ENCODE assay signal across 26 cellular contexts in the genomic region with DNA sequence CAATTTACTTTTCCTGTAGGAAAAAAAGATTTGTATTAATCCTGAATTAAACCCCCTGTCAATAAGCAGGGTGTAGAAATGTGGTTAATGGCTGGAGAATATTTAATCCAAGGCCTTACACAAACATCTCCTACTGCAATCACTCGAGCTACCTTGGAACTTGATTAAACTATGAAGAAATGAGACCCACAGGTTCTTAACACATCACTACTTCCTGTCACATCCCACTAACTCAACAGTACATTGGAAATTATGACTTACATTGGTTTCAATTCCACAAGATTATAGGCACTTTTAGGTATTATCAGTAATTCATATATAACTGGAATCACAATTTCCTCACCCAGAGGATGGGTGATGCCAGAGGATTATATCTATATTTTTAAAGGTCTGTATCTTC.
"Had no signal": no experiment of that assay in that cellular context is flagged by ENCODE, and none has a peak within 500 bp of the region (broad histone marks: within the 10 kb centered on the region; RNA-seq: fewer than 3 reads in every experiment).

No MANE protein-coding gene starts in this region.

- H3K27ac ChIP-seq: neural progenitor cell, ovary, prostate gland, right lobe of liver, sigmoid colon, stomach, thoracic aorta, thyroid gland, tibial nerve, upper lobe of left lung, vagina had no signal

- H3K36me3 Mint-ChIP-seq: naive thymus-derived CD4-positive, alpha-beta T cell; natural killer cell; neural progenitor cell; stimulated activated effector memory CD8-positive, alpha-beta T cell treated with anti-CD3 and anti-CD28 coated beads, Interleukin-12 subunit alpha, Interleukin-12 subunit beta, amount 100 ng/mL, for 72 hours had no signal

- H3K27me3 ChIP-seq: neural progenitor cell, ovary, right lobe of liver, sigmoid colon, stomach, thyroid gland, tibial nerve, upper lobe of left lung, vagina had no signal

- H3K27me3 Mint-ChIP-seq: naive thymus-derived CD4-positive, alpha-beta T cell; stimulated activated naive CD8-positive, alpha-beta T cell treated with anti-CD3 and anti-CD28 coated beads, Interleukin-15, Interleukin-2, amounts not matched to agents 100 ng/mL and 50 ng/mL, for 24 hours had no signal

- DNase-seq: naive thymus-derived CD4-positive, alpha-beta T cell; natural killer cell; occipital lobe; ovary; right cardiac atrium; right lobe of liver; sigmoid colon; small intestine; stimulated activated CD4-positive, alpha-beta T cell treated with anti-CD3 and anti-CD28 coated beads, Interleukin-15, amount 100 ng/mL, for 24 hours; stimulated activated CD4-positive, alpha-beta T cell treated with anti-CD3 and anti-CD28 coated beads, Interleukin-2, amount 100 ng/mL, for 24 hours; stimulated activated CD4-positive, alpha-beta T cell treated with anti-CD3 and anti-CD28 coated beads, Interleukin-2, amount 100 ng/mL, for 48 hours; stimulated activated CD4-positive, alpha-beta T cell treated with anti-CD3 and anti-CD28 coated beads, Interleukin-4, amount 100 ng/mL, for 24 hours; stimulated activated naive CD4-positive, alpha-beta T cell treated with Interleukin-2 at 50 U/mL for 16 hours; stomach; thyroid gland; trophoblast cell; upper lobe of left lung had no signal

- FAIRE-seq: small intestine, urothelium cell line had no signal

- H3K36me3 ChIP-seq: neural progenitor cell, ovary, prostate gland, right lobe of liver, sigmoid colon, stomach, thoracic aorta, thyroid gland, tibial nerve, upper lobe of left lung, vagina had no signal

- H3K4me3 ChIP-seq: neural progenitor cell, ovary, prostate gland, right lobe of liver, sigmoid colon, stomach, thoracic aorta, thyroid gland, tibial nerve, upper lobe of left lung, vagina had no signal

- H3K9me3 Mint-ChIP-seq: neural progenitor cell had no signal

- H3K4me3 Mint-ChIP-seq: naive thymus-derived CD4-positive, alpha-beta T cell; natural killer cell; nephron; neural progenitor cell; stimulated activated effector memory CD8-positive, alpha-beta T cell treated with anti-CD3 and anti-CD28 coated beads, Interleukin-12 subunit alpha, Interleukin-12 subunit beta, amount 100 ng/mL, for 72 hours; stimulated activated naive CD8-positive, alpha-beta T cell treated with anti-CD3 and anti-CD28 coated beads, Interleukin-15, Interleukin-2, amounts not matched to agents 100 ng/mL and 50 ng/mL, for 24 hours had no signal

- H3K4me1 Mint-ChIP-seq: naive thymus-derived CD4-positive, alpha-beta T cell; natural killer cell; nephron; neural progenitor cell; stimulated activated effector memory CD8-positive, alpha-beta T cell treated with anti-CD3 and anti-CD28 coated beads, Interleukin-12 subunit alpha, Interleukin-12 subunit beta, amount 100 ng/mL, for 72 hours had no signal

- H3K27ac Mint-ChIP-seq: naive thymus-derived CD4-positive, alpha-beta T cell; natural killer cell; nephron; neural progenitor cell; stimulated activated effector memory CD8-positive, alpha-beta T cell treated with anti-CD3 and anti-CD28 coated beads, Interleukin-12 subunit alpha, Interleukin-12 subunit beta, amount 100 ng/mL, for 72 hours; stimulated activated naive CD8-positive, alpha-beta T cell treated with anti-CD3 and anti-CD28 coated beads, Interleukin-15, Interleukin-2, amounts not matched to agents 100 ng/mL and 50 ng/mL, for 24 hours had no signal

- H3K9me3 ChIP-seq: ovary, prostate gland, right lobe of liver, thoracic aorta, thyroid gland, tibial nerve, upper lobe of left lung, vagina had no signal

- H3K4me1 ChIP-seq: neural progenitor cell, prostate gland, right lobe of liver, sigmoid colon, stomach, thyroid gland, tibial nerve, upper lobe of left lung, vagina had no signal

- ATAC-seq: naive thymus-derived CD4-positive, alpha-beta T cell; natural killer cell; right cardiac atrium; right lobe of liver; stimulated activated effector memory CD8-positive, alpha-beta T cell treated with anti-CD3 and anti-CD28 coated beads, Interleukin-12 subunit alpha, Interleukin-12 subunit beta, amount 100 ng/mL, for 72 hours had no signal
